In the genomic region with DNA sequence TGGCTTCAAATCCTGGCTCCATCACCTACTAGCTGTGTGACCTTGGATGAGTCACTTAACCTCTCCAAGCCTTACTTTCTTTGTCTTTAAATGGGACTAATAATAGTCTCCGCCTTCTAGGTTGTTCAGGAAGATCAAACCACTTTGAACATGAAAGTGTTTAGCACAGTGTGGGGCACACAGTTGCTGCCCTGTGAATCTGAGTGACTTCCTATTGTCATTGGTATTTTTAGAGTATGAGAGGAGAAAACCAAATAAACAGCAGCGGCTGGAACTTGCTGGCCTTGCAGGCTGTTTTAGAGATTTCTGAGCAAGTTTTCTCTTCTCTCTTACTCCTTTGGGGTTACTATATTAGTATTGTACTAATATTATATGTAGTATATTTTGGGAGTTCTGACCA, we compare ENCODE assay signal across 1 cellular context.
A peak's percentile ranks its signal among the peaks of the same experiment; 100 is the strongest.
TF ChIP-seq lines count a peak whose summit lies in the region.

No MANE protein-coding gene starts in this region.

TF ChIP-seq in H1, 55 proteins besides CTCF, POLR2A, EP300 and RAD21 (continued from another document):
- 0 out of 2 replicates have a peak, but pooled peaks have one; percentile 26 for TF ChIP-seq KDM1A (IDR thresholded peaks at IDR 0.05; ENCODE audit: borderline replicate concordance, low read length)
